Comparison of ENCODE assay signal across 8 cellular contexts in the genomic region with DNA sequence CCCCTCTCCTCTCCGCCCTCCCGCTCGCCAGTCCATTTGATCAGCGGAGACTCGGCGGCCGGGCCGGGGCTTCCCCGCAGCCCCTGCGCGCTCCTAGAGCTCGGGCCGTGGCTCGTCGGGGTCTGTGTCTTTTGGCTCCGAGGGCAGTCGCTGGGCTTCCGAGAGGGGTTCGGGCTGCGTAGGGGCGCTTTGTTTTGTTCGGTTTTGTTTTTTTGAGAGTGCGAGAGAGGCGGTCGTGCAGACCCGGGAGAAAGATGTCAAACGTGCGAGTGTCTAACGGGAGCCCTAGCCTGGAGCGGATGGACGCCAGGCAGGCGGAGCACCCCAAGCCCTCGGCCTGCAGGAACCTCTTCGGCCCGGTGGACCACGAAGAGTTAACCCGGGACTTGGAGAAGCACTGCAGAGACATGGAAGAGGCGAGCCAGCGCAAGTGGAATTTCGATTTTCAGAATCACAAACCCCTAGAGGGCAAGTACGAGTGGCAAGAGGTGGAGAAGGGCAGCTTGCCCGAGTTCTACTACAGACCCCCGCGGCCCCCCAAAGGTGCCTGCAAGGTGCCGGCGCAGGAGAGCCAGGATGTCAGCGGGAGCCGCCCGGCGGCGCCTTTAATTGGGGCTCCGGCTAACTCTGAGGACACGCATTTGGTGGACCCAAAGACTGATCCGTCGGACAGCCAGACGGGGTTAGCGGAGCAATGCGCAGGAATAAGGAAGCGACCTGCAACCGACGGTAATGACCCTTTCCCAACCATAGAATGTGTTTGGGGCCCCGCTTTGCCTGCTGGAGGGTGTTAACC. TPM values are rescaled to one million over a fixed set of nuclear protein-coding genes. Genes with fewer than 3 reads are reported as not detected.
A peak's percentile ranks its signal among the peaks of the same experiment; 100 is the strongest.
DNase-seq lines count a peak whose midpoint lies in the region; ATAC-seq and TF ChIP-seq lines count a peak whose summit lies in the region.

No MANE protein-coding gene starts in this region.

- peak overlapping the region; percentile 98 for H3K14ac ChIP-seq in IMR-90 (replicated peaks; ENCODE audit: low read depth, low read length)
- H3K14ac ChIP-seq in neuronal stem cell (ENCODE audit: low read length), result peak overlapping the region; percentile 98

- H3K27ac ChIP-seq in BLaER1 (peak overlapping the region; percentile 100), IMR-90 (ENCODE audit: insufficient read depth, low read length) (peak overlapping the region; percentile 98), foreskin keratinocyte (peak overlapping the region; percentile 97), neuronal stem cell (replicated peaks; ENCODE audit: low read length) (peak overlapping the region; percentile 95)

- WGBS in IMR-90 (ENCODE audit: extremely low coverage in 2 of 2, insufficient read length in 1 of 2), 2 experiments, result 0% methylated on average over 34 of the region's 62 CpGs; no CpG with 5 or more reads in 1 of the 2 experiments
- no CpG with 5 or more reads among the region's 62 CpGs for WGBS in neuronal stem cell (ENCODE audit: extremely low coverage in 2 of 2, insufficient read length in 2 of 2, insufficient replicate concordance in 1 of 2), 2 donors

- peak overlapping the region; percentile 80 for H3K18ac ChIP-seq in IMR-90 (ENCODE audit: low read depth, low read length)
- H3K18ac ChIP-seq in neuronal stem cell (ENCODE audit: low read length), result peak overlapping the region; percentile 100

- H3K9ac ChIP-seq in BLaER1, result peak overlapping the region; percentile 100
- H3K9ac ChIP-seq in IMR-90 (ENCODE audit: low read depth, low read length), result peak overlapping the region; percentile 100
- H3K9ac ChIP-seq in neuronal stem cell (ENCODE audit: low read depth, low read length, poor library complexity), result peak overlapping the region; percentile 96

- peak overlapping the region; percentile 95 for H3K4me2 ChIP-seq in BLaER1
- H3K4me2 ChIP-seq in IMR-90 (ENCODE audit: low read depth, low read length), result peak overlapping the region; percentile 99
- peak overlapping the region; percentile 65 for H3K4me2 ChIP-seq in neuronal stem cell (ENCODE audit: insufficient read depth, low read length, poor library complexity, severe bottlenecking)

- peaks cover 57% of the 10 kb centered on the region for H3K36me3 Mint-ChIP-seq in activated CD8-positive, alpha-beta memory T cell treated with anti-CD3 and anti-CD28 coated beads, Interleukin-2, amount 10 ng/mL, durations not matched to agents 7 days and 5 days

- no peak for TF ChIP-seq CTCF in IMR-90 (conservative IDR thresholded peaks at IDR 0.05; ENCODE audit: low read depth, low read length)
- no peak for TF ChIP-seq CTCF in foreskin keratinocyte (conservative IDR thresholded peaks at IDR 0.05)

- H3K4ac ChIP-seq in IMR-90 (ENCODE audit: low read depth, low read length), result peak overlapping the region; percentile 92
- H3K4ac ChIP-seq in neuronal stem cell (ENCODE audit: low read length), result peak overlapping the region; percentile 71

- intact Hi-C loops in IMR-90 (cut with micrococcal nuclease), result loop anchor here (1.0 to 5.0 kb wide), 2 partner anchors 8 to 180 kb away; no protein-coding TSS in a partner anchor

- no peak overlapping the region for H2BK12ac ChIP-seq in neuronal stem cell (ENCODE audit: low read length)

- H3K79me1 ChIP-seq in IMR-90 (ENCODE audit: low read depth in 1 of 2, low read length in 2 of 2) (peaks cover 6 to 29% of the 10 kb centered on the region in 2 experiments), neuronal stem cell (ENCODE audit: low read depth, low read length) (no peaks in the 10 kb centered on the region)

- H2BK5ac ChIP-seq in IMR-90 (ENCODE audit: low read depth, low read length, poor library complexity, severe bottlenecking), result peak overlapping the region; percentile 96
- peak overlapping the region; percentile 95 for H2BK5ac ChIP-seq in neuronal stem cell (ENCODE audit: low read length)

- peak overlapping the region; percentile 100 for H3K27ac Mint-ChIP-seq in activated CD8-positive, alpha-beta memory T cell treated with anti-CD3 and anti-CD28 coated beads, Interleukin-2, amount 10 ng/mL, durations not matched to agents 7 days and 5 days

- TF ChIP-seq POLR2A in IMR-90 (IDR thresholded peaks at IDR 0.05; ENCODE audit: low read depth, low read length), result no peak

- DNase-seq in IMR-90, result no peak
- DNase-seq in activated CD8-positive, alpha-beta memory T cell treated with anti-CD3 and anti-CD28 coated beads, Interleukin-2, amount 10 ng/mL, durations not matched to agents 7 days and 5 days, result peak; percentile 56
- peak in 1 of 2 donors; percentile 37 for DNase-seq in foreskin keratinocyte
- no peak for DNase-seq in neuronal stem cell (ENCODE audit: low spot score)
- DNase-seq in NCI-H128 (lab: John Stamatoyannopoulos, UW; ENCODE audit: unreplicated experiment), result no peak
- DNase-seq in KG1 (lab: John Stamatoyannopoulos, UW), result no peak

- in situ Hi-C loops in IMR-90 (cut with MboI; ENCODE audit: low sequenced_read_pairs), result loop anchor here (25.0 kb wide), 1 partner anchor 1005 kb away; no protein-coding TSS in a partner anchor

- H3K56ac ChIP-seq in IMR-90 (ENCODE audit: extremely low read depth, insufficient read depth, low read length), result peak overlapping the region; percentile 88

- no peak for TF ChIP-seq RAD21 in IMR-90 (IDR thresholded peaks at IDR 0.05; ENCODE audit: low read length)

- peaks cover 40% of the 10 kb centered on the region for H3K4me1 ChIP-seq in BLaER1
- H3K4me1 ChIP-seq in IMR-90 (ENCODE audit: control insufficient read depth, insufficient read depth, low read length), result peaks cover 20% of the 10 kb centered on the region
- peaks cover 35% of the 10 kb centered on the region for H3K4me1 ChIP-seq in foreskin keratinocyte
- H3K4me1 ChIP-seq in neuronal stem cell (ENCODE audit: control insufficient read depth in 2 of 2, insufficient read depth in 1 of 2, low read depth in 1 of 2, low read length in 2 of 2), result peaks cover 21 to 47% of the 10 kb centered on the region in 2 donors

- CTCF ChIA-PET in IMR-90 (lab: Yijun Ruan, JAX), result interaction anchor here (0.6 to 2.4 kb wide), 2 partner anchors 19 to 343 kb away, joined by 3 to 12 read pairs; no protein-coding TSS in a partner anchor
- CTCF ChIA-PET in activated CD8-positive, alpha-beta memory T cell treated with anti-CD3 and anti-CD28 coated beads, Interleukin-2, amount 10 ng/mL, durations not matched to agents 7 days and 5 days (lab: Charles Lee), result interaction anchor here (1.1 to 3.1 kb wide), 4 partner anchors 19 to 360 kb away, joined by 3 to 14 read pairs (median 4); partner anchors contain the start of gene BORCS5

- H3K4me3 Mint-ChIP-seq in activated CD8-positive, alpha-beta memory T cell treated with anti-CD3 and anti-CD28 coated beads, Interleukin-2, amount 10 ng/mL, durations not matched to agents 7 days and 5 days, result peak overlapping the region; percentile 96

- peaks cover 34% of the 10 kb centered on the region for H3K36me3 ChIP-seq in BLaER1
- H3K36me3 ChIP-seq in IMR-90 (ENCODE audit: control insufficient read depth, insufficient read depth, low read length), result peaks cover 20% of the 10 kb centered on the region
- peaks cover 5 to 48% of the 10 kb centered on the region in 2 donors for H3K36me3 ChIP-seq in neuronal stem cell (replicated peaks in 1 of 2; ENCODE audit: control insufficient read depth in 2 of 2, insufficient read depth in 2 of 2, low read length in 2 of 2)

- H4K8ac ChIP-seq in IMR-90 (ENCODE audit: low read depth in 2 of 2, low read length in 2 of 2) (peak overlapping the region; percentile 22 to 87; a peak in 3 of 4 replicates), neuronal stem cell (ENCODE audit: low read depth, low read length) (no peak overlapping the region)

- H4K5ac ChIP-seq in IMR-90 (ENCODE audit: low read depth, low read length), result peak overlapping the region; percentile 67

- peaks cover 5% of the 10 kb centered on the region; the same call in 1 of the 2 replicates for H3K9me1 ChIP-seq in IMR-90 (ENCODE audit: insufficient read depth, low read length)

- H3K27me3 ChIP-seq in BLaER1 (no peaks in the 10 kb centered on the region), IMR-90 (ENCODE audit: control insufficient read depth, insufficient read depth, low read length) (no peaks in the 10 kb centered on the region), foreskin keratinocyte (no peaks in the 10 kb centered on the region), neuronal stem cell (ENCODE audit: control insufficient read depth in 3 of 3, insufficient read depth in 3 of 3, low read depth in 1 of 3, low read length in 3 of 3) (no peaks in the 10 kb centered on the region)

- H4K91ac ChIP-seq in IMR-90 (ENCODE audit: insufficient read depth, low read depth, low read length), result peak overlapping the region; percentile 92
- H4K91ac ChIP-seq in neuronal stem cell (ENCODE audit: low read depth, low read length, poor library complexity), result no peak overlapping the region

- H3K4me3 ChIP-seq in BLaER1, result peak overlapping the region; percentile 96
- peak overlapping the region; percentile 84 for H3K4me3 ChIP-seq in IMR-90 (ENCODE audit: insufficient read depth, low read depth, low read length)
- H3K4me3 ChIP-seq in neuronal stem cell (ENCODE audit: low read length in 2 of 2), result peak overlapping the region; percentile 93 to 94

- H2BK120ac ChIP-seq in IMR-90 (ENCODE audit: low read depth, low read length) (peak overlapping the region; percentile 73), neuronal stem cell (ENCODE audit: low read depth, low read length) (peak overlapping the region; percentile 89)

- H2AK5ac ChIP-seq in IMR-90 (ENCODE audit: low read depth, low read length) (peak overlapping the region; percentile 76), neuronal stem cell (ENCODE audit: low read depth, low read length) (peak overlapping the region; percentile 93)

- H2AFZ ChIP-seq in IMR-90 (replicated peaks; ENCODE audit: low read length, poor library complexity), result peak overlapping the region; percentile 85
- H2AFZ ChIP-seq in neuronal stem cell (ENCODE audit: low read length), result peak overlapping the region; percentile 73

- peaks cover 36% of the 10 kb centered on the region for H3K4me1 Mint-ChIP-seq in activated CD8-positive, alpha-beta memory T cell treated with anti-CD3 and anti-CD28 coated beads, Interleukin-2, amount 10 ng/mL, durations not matched to agents 7 days and 5 days

- peak overlapping the region; percentile 99 for H2AK9ac ChIP-seq in IMR-90 (replicated peaks; ENCODE audit: low read depth, low read length, poor library complexity)

- H4K20me1 ChIP-seq in BLaER1, result peaks cover 33% of the 10 kb centered on the region
- H4K20me1 ChIP-seq in IMR-90 (ENCODE audit: insufficient read depth, low read length), result peaks cover 24% of the 10 kb centered on the region; the same call in 1 of the 2 replicates

- H2BK15ac ChIP-seq in IMR-90 (ENCODE audit: low read depth, low read length) (peak overlapping the region; percentile 71; the same call in 1 of the 3 replicates), neuronal stem cell (ENCODE audit: low read length) (peak overlapping the region; percentile 82)

- H3K9me3 Mint-ChIP-seq in activated CD8-positive, alpha-beta memory T cell treated with anti-CD3 and anti-CD28 coated beads, Interleukin-2, amount 10 ng/mL, durations not matched to agents 7 days and 5 days (ENCODE audit: low read depth), result no peaks in the 10 kb centered on the region

- dilution Hi-C loops in IMR-90 (cut with HindIII; ENCODE audit: low sequenced_read_pairs, unreplicated experiment), result no loop called here

- POLR2A ChIA-PET in IMR-90 (lab: Charles Lee; ENCODE audit: unreplicated experiment), result no interaction called here

- H3K27me3 Mint-ChIP-seq in activated CD8-positive, alpha-beta memory T cell treated with anti-CD3 and anti-CD28 coated beads, Interleukin-2, amount 10 ng/mL, durations not matched to agents 7 days and 5 days, result no peaks in the 10 kb centered on the region

- TSS peak; percentile 72 for BruUV-seq in IMR-90 (replicated peaks; lab: Mats Ljungman, UMichigan)

- 0 out of 2 replicates have a peak overlapping the region, but pooled peaks have one; percentile 8 for H2BK20ac ChIP-seq in IMR-90 (ENCODE audit: low read depth, low read length)

- H3K23ac ChIP-seq in IMR-90 (ENCODE audit: low read depth, low read length) (peak overlapping the region; percentile 96), neuronal stem cell (ENCODE audit: low read depth, low read length, poor library complexity) (peak overlapping the region; percentile 53)

- H3K9me3 ChIP-seq in BLaER1 (no peaks in the 10 kb centered on the region), IMR-90 (ENCODE audit: control insufficient read depth, insufficient read depth, low read length) (no peaks in the 10 kb centered on the region), neuronal stem cell (replicated peaks in 1 of 2; ENCODE audit: control insufficient read depth in 2 of 2, insufficient read depth in 1 of 2, low read depth in 1 of 2, low read length in 2 of 2) (no peaks in the 10 kb centered on the region)

- ATAC-seq in GM18907 (IDR thresholded peaks at IDR 0.05; ENCODE audit: unreplicated experiment), result peak; percentile 11
- no peak for ATAC-seq in IMR-90 (ENCODE audit: low read depth)
- ATAC-seq in activated CD8-positive, alpha-beta memory T cell treated with anti-CD3 and anti-CD28 coated beads, Interleukin-2, amount 10 ng/mL, durations not matched to agents 7 days and 5 days, result no peak
- ATAC-seq in foreskin keratinocyte, result peak; percentile 36

RNA-seq across cellular contexts. Expression of gene CDKN1B, which starts 0.6 kb away (rescaled TPM):
- total RNA-seq in IMR-90 (2012; rRNA removed) (17.4 and 28.1 TPM in 2 replicates), foreskin keratinocyte (14.0 and 15.6 TPM in 2 replicates)
- polyA plus RNA-seq in IMR-90 (2012; rRNA removed) (7.9 and 13.9 TPM in 2 replicates), foreskin keratinocyte (7.3 and 9.1 TPM in 2 replicates)
- 8.7 and 9.0 TPM in 2 replicates for polyA plus RNA-seq in IMR-90 (2012; cell fraction: cytosol; rRNA removed)
- 6.1 and 9.4 TPM in 2 replicates for polyA plus RNA-seq in IMR-90 (2012; cell fraction: nucleus; rRNA removed; ENCODE audit: low replicate concordance)
- total RNA-seq in activated CD8-positive, alpha-beta memory T cell treated with anti-CD3 and anti-CD28 coated beads, Interleukin-2, amount 10 ng/mL, durations not matched to agents 7 days and 5 days, result 100 to 1,000 TPM in 1 of 2 experiments, 10 to 100 TPM in 1; 99.2 to 105 TPM
- polyA plus RNA-seq in neuronal stem cell (2013, experiment 1 of 2), result 49.7 TPM
- polyA plus RNA-seq in neuronal stem cell (2013, experiment 2 of 2), result 51.1 TPM

RNA-seq across cellular contexts. Expression of gene GPR19, which starts 21.8 kb away (rescaled TPM):
- total RNA-seq in IMR-90 (2012; rRNA removed) (0.28 and 0.36 TPM in 2 replicates), foreskin keratinocyte (0.60 and 0.68 TPM in 2 replicates)
- polyA plus RNA-seq in IMR-90 (2012; rRNA removed) (0.12 and 0.17 TPM in 2 replicates), foreskin keratinocyte (0.36 and 0.51 TPM in 2 replicates)
- not detected in 2 replicates for polyA plus RNA-seq in IMR-90 (2012; cell fraction: cytosol; rRNA removed)
- polyA plus RNA-seq in IMR-90 (2012; cell fraction: nucleus; rRNA removed; ENCODE audit: low replicate concordance), result 0.15 and 0.16 TPM in 2 replicates
- total RNA-seq in activated CD8-positive, alpha-beta memory T cell treated with anti-CD3 and anti-CD28 coated beads, Interleukin-2, amount 10 ng/mL, durations not matched to agents 7 days and 5 days, result 10 to 100 TPM; 15.1 to 16.8 TPM
- polyA plus RNA-seq in neuronal stem cell (2013, experiment 1 of 2), result 32.4 TPM
- polyA plus RNA-seq in neuronal stem cell (2013, experiment 2 of 2), result 33.4 TPM

Comparison
In these comparisons a context has a peak if more than half of its experiments do, and no peak if none do; other contexts are left out.
1. ATAC-seq: peak in GM18907 (single experiment) and foreskin keratinocyte (single experiment); none in IMR-90 (single experiment) and activated CD8-positive, alpha-beta memory T cell treated with anti-CD3 and anti-CD28 coated beads, Interleukin-2, amount 10 ng/mL, durations not matched to agents 7 days and 5 days (single experiment).
2. Peak in every context shown above with its lines, with median percentiles within 50 percentile points of each other: H3K27ac ChIP-seq, H3K4me2 ChIP-seq, H3K4me3 ChIP-seq and H3K9ac ChIP-seq.